ENCODE assay signal across 2 cellular contexts in genomic region chr7:75546272-75547015, GRCh38.
A peak's percentile ranks its signal among the peaks of the same experiment; 100 is the strongest.
TF ChIP-seq lines count a peak whose summit lies in the region.

No MANE protein-coding gene starts in this region.

TF ChIP-seq in K562, 482 proteins besides CTCF, POLR2A, EP300 and RAD21 (continued from another document and continues in another):
- TF ChIP-seq NCOA6 (IDR thresholded peaks at IDR 0.05) = no peak
- no peak for TF ChIP-seq SFPQ (IDR thresholded peaks at IDR 0.05; ENCODE audit: low read depth, low read length)
- no peak for TF ChIP-seq MTF1 (CRISPR knock-in tag; IDR thresholded peaks at IDR 0.05; ENCODE audit: borderline replicate concordance)
- peak; percentile 62 for TF ChIP-seq TCF3 (CRISPR knock-in tag; IDR thresholded peaks at IDR 0.05)
- no peak for TF ChIP-seq FIP1L1 (IDR thresholded peaks at IDR 0.05; ENCODE audit: low read depth, low read length, poor library complexity, severe bottlenecking)
- no peak for TF ChIP-seq NR2F6 (CRISPR knock-in tag; IDR thresholded peaks at IDR 0.05)
- TF ChIP-seq RCOR1 (IDR thresholded peaks at IDR 0.05; ENCODE audit: borderline replicate concordance in 1 of 2, low read depth in 2 of 2, low read length in 2 of 2) = 0 out of 4 replicates have a peak, but pooled peaks of 1 of the 2 experiments have one; percentile 18
- TF ChIP-seq TCF15 (CRISPR knock-in tag; IDR thresholded peaks at IDR 0.05) = no peak
- TF ChIP-seq DPF2 (IDR thresholded peaks at IDR 0.05) = peak; percentile 32; the same call in 1 of the 2 replicates
- peak; percentile 37; the same call in 1 of the 2 replicates for TF ChIP-seq TAL1 (IDR thresholded peaks at IDR 0.05)
- TF ChIP-seq FUS (optimal IDR thresholded peaks at IDR 0.05; ENCODE audit: low read depth, low read length) = no peak
- no peak for TF ChIP-seq TGIF2 (CRISPR knock-in tag; IDR thresholded peaks at IDR 0.05)
- TF ChIP-seq ZNF407 (IDR thresholded peaks at IDR 0.05; ENCODE audit: low read depth) = no peak

TF ChIP-seq in SK-N-SH, 30 proteins besides CTCF, POLR2A, EP300 and RAD21 (continued from another document):
- TF ChIP-seq ZBTB33 (IDR thresholded peaks at IDR 0.05; ENCODE audit: borderline replicate concordance, low read depth) (no peak), PBX3 (IDR thresholded peaks at IDR 0.05) (no peak), POLR2AphosphoS5 (IDR thresholded peaks at IDR 0.05; ENCODE audit: low read depth, low read length) (no peak), RCOR1 (IDR thresholded peaks at IDR 0.05; ENCODE audit: low read length) (no peak), CHD2 (IDR thresholded peaks at IDR 0.05; ENCODE audit: low read length, partially characterized antibody) (no peak), JUND (IDR thresholded peaks at IDR 0.05) (no peak), YY1 (IDR thresholded peaks at IDR 0.05; ENCODE audit: low read depth) (no peak), USF2 (IDR thresholded peaks at IDR 0.05; ENCODE audit: borderline replicate concordance, low read depth, low read length) (no peak), USF1 (IDR thresholded peaks at IDR 0.05; ENCODE audit: borderline replicate concordance, low read depth) (no peak), SIN3A (IDR thresholded peaks at IDR 0.05; ENCODE audit: borderline replicate concordance, low read depth, low read length) (no peak), TCF12 (IDR thresholded peaks at IDR 0.05) (no peak), MEF2A (IDR thresholded peaks at IDR 0.05; ENCODE audit: borderline replicate concordance, low read depth) (no peak), IRF3 (IDR thresholded peaks at IDR 0.05; ENCODE audit: low read depth, low read length) (no peak), RFX5 (IDR thresholded peaks at IDR 0.05; ENCODE audit: low read length) (no peak)
TF ChIP-seq in SK-N-SH: peak in this region for 0.
